ENCODE assay signal across 20 cellular contexts in genomic region chr3:30871720-30872119, GRCh38. TPM values are rescaled to one million over a fixed set of nuclear protein-coding genes. Genes with fewer than 3 reads are reported as not detected.
DNase-seq lines count a peak whose midpoint lies in the region; ATAC-seq and TF ChIP-seq lines count a peak whose summit lies in the region.
"Had no signal": no experiment of that assay in that cellular context is flagged by ENCODE, and none has a peak within 500 bp of the region (broad histone marks: within the 10 kb centered on the region; RNA-seq: fewer than 3 reads in every experiment).

No MANE protein-coding gene starts in this region.

- CTCF ChIA-PET in activated CD8-positive, alpha-beta T cell treated with anti-CD3 and anti-CD28 coated beads for 36 hours (lab: Charles Lee) = interaction anchor here (1.0 kb wide), 2 partner anchors 16 to 45 kb away, joined by 3 read pairs; no protein-coding TSS in a partner anchor

- no peak overlapping the region for H3K4me3 Mint-ChIP-seq in nephron
- H3K4me3 Mint-ChIP-seq in activated CD8-positive, alpha-beta T cell treated with anti-CD3 and anti-CD28 coated beads for 36 hours = no peak overlapping the region
- H3K4me3 Mint-ChIP-seq: CD8-positive, alpha-beta memory T cell had no signal

- peak; percentile 7 for DNase-seq in NCI-H2227 (lab: John Stamatoyannopoulos, UW; ENCODE audit: unreplicated experiment)
- no peak for DNase-seq in NCI-H2227 treated with DMSO at 0.1 percent for 48 hours (lab: John Stamatoyannopoulos, UW)
- DNase-seq in NCI-H69 (lab: John Stamatoyannopoulos, UW) = peak; percentile 24
- DNase-seq in choroid plexus epithelial cell (ENCODE audit: low read depth) = peak; percentile 20
- DNase-seq in activated CD8-positive, alpha-beta T cell treated with anti-CD3 and anti-CD28 coated beads for 36 hours = no peak
- no peak for DNase-seq in SHP77 (lab: John Stamatoyannopoulos, UW)
- DNase-seq: CD8-positive, alpha-beta memory T cell; DMS79 treated with DMSO at 0.1 percent for 48 hours; GM23248; HCEC 1CT; NCI-H1694 treated with DMSO at 0.1 percent for 48 hours; NCI-H226; NCI-H526 treated with DMSO at 0.1 percent for 48 hours; PC-9 had no signal

- peak overlapping the region in 2 of 3 experiments; percentile 1 to 57 for H3K27ac Mint-ChIP-seq in nephron
- no peak overlapping the region for H3K27ac Mint-ChIP-seq in activated CD8-positive, alpha-beta T cell treated with anti-CD3 and anti-CD28 coated beads for 36 hours
- H3K27ac Mint-ChIP-seq: CD8-positive, alpha-beta memory T cell had no signal

- no peak for ATAC-seq in activated CD8-positive, alpha-beta T cell treated with anti-CD3 and anti-CD28 coated beads for 36 hours
- ATAC-seq in GM19395 (IDR thresholded peaks at IDR 0.05; ENCODE audit: unreplicated experiment) = no peak
- ATAC-seq: A549 had no signal

- no peaks in the 10 kb centered on the region for H3K9me3 Mint-ChIP-seq in nephron
- H3K9me3 Mint-ChIP-seq in activated CD8-positive, alpha-beta T cell treated with anti-CD3 and anti-CD28 coated beads for 36 hours = no peaks in the 10 kb centered on the region
- H3K9me3 Mint-ChIP-seq: CD8-positive, alpha-beta memory T cell had no signal

- POLR2A ChIA-PET in activated CD8-positive, alpha-beta T cell treated with anti-CD3 and anti-CD28 coated beads for 36 hours (lab: Charles Lee) = no interaction called here

- intact Hi-C loops in activated CD8-positive, alpha-beta T cell treated with anti-CD3 and anti-CD28 coated beads for 36 hours (cut with micrococcal nuclease) = no loop called here

- TF ChIP-seq CTCF in choroid plexus epithelial cell (conservative IDR thresholded peaks at IDR 0.05; ENCODE audit: low read depth, low read length) (no peak), nephron (IDR thresholded peaks at IDR 0.05; ENCODE audit: unreplicated experiment in 3 of 3) (no peak)
- no peak for TF ChIP-seq CTCF in activated CD8-positive, alpha-beta T cell treated with anti-CD3 and anti-CD28 coated beads for 36 hours (IDR thresholded peaks at IDR 0.05)

- no peak overlapping the region for H3K4me3 ChIP-seq in choroid plexus epithelial cell (ENCODE audit: low read depth, low read length)
- H3K4me3 ChIP-seq: A549; BLaER1 treated with 17β-estradiol and CSF1 and Interleukin-3, amounts not matched to agents 10 nM and 100 nM; GM23248; PC-9; SJSA1 had no signal

- H3K27me3 Mint-ChIP-seq in nephron (ENCODE audit: low read depth) = no peaks in the 10 kb centered on the region
- peaks cover 5% of the 10 kb centered on the region for H3K27me3 Mint-ChIP-seq in activated CD8-positive, alpha-beta T cell treated with anti-CD3 and anti-CD28 coated beads for 36 hours

- H3K36me3 Mint-ChIP-seq in nephron (ENCODE audit: low read depth) = no peaks in the 10 kb centered on the region
- no peaks in the 10 kb centered on the region for H3K36me3 Mint-ChIP-seq in activated CD8-positive, alpha-beta T cell treated with anti-CD3 and anti-CD28 coated beads for 36 hours (ENCODE audit: low read depth)
- H3K36me3 Mint-ChIP-seq: CD8-positive, alpha-beta memory T cell had no signal

- H3K4me1 Mint-ChIP-seq in nephron = peaks cover 46% of the 10 kb centered on the region
- H3K4me1 Mint-ChIP-seq in activated CD8-positive, alpha-beta T cell treated with anti-CD3 and anti-CD28 coated beads for 36 hours (ENCODE audit: low read depth) = no peaks in the 10 kb centered on the region
- H3K4me1 Mint-ChIP-seq: CD8-positive, alpha-beta memory T cell had no signal

RNA-seq across cellular contexts. Expression of gene GADL1, which starts 22.7 kb away (rescaled TPM):
- total RNA-seq in activated CD8-positive, alpha-beta T cell treated with anti-CD3 and anti-CD28 coated beads for 36 hours = not detected
- total RNA-seq: CD8-positive, alpha-beta memory T cell; G401; GM23248; PC-9 had no signal

Comparison
In these comparisons a context has a peak if more than half of its experiments do, and no peak if none do; other contexts are left out.
1. DNase-seq: peak in NCI-H2227 (single experiment), NCI-H69 (single experiment) and choroid plexus epithelial cell (single experiment); none in NCI-H2227 treated with DMSO at 0.1 percent for 48 hours (single experiment), activated CD8-positive, alpha-beta T cell treated with anti-CD3 and anti-CD28 coated beads for 36 hours (single experiment) and SHP77 (0 of 2).